In the genomic region with DNA sequence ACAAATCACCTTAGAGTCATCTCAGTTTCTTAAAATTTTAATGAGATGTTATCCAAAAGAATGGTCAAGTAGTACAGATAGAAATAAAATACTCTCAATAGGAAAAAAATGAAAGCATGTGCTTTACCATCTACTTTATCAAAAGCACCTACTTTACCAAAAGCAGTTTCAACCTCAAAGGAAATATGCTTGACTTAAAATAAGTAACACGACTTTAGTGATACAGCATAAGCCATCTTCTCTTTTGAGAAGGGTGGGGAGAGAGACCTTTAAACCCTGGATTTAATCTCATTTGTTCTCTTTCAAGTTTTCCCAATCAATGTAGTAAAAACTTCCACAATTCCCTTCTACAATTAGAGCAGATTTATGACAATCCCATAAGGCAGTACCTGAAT, we compare ENCODE assay signal across 22 cellular contexts. TPM values are rescaled to one million over a fixed set of nuclear protein-coding genes. Genes with fewer than 3 reads are reported as not detected.
A peak's percentile ranks its signal among the peaks of the same experiment; 100 is the strongest.
DNase-seq lines count a peak whose midpoint lies in the region; ATAC-seq, FAIRE-seq and TF ChIP-seq lines count a peak whose summit lies in the region.
"Had no signal": no experiment of that assay in that cellular context is flagged by ENCODE, and none has a peak within 500 bp of the region (broad histone marks: within the 10 kb centered on the region; RNA-seq: fewer than 3 reads in every experiment).

No MANE protein-coding gene starts in this region.

- H3K27me3 Mint-ChIP-seq in T-helper 1 cell treated with Interleukin-12 subunit alpha and Interleukin-12 subunit beta and Interleukin-4 antibody, amounts not matched to agents 30 μg/mL and 1 μg/mL, for 36 hours (ENCODE audit: low read depth), result no peaks in the 10 kb centered on the region
- no peaks in the 10 kb centered on the region for H3K27me3 Mint-ChIP-seq in central memory CD8-positive, alpha-beta T cell
- H3K27me3 Mint-ChIP-seq: CD4-positive, CD25-positive, alpha-beta regulatory T cell; naive thymus-derived CD8-positive, alpha-beta T cell had no signal

- ATAC-seq in HG02678 (IDR thresholded peaks at IDR 0.05; ENCODE audit: unreplicated experiment), result peak; percentile 52
- ATAC-seq in central memory CD8-positive, alpha-beta T cell (replicated peaks; ENCODE audit: extremely low read depth, poor library complexity, severe bottlenecking), result no peak
- ATAC-seq in GM18867 (IDR thresholded peaks at IDR 0.05; ENCODE audit: unreplicated experiment), result no peak
- ATAC-seq: gastroesophageal sphincter; naive thymus-derived CD8-positive, alpha-beta T cell had no signal

- no peak for TF ChIP-seq POLR2A in GM12892 (IDR thresholded peaks at IDR 0.05; ENCODE audit: low read depth, low read length)

- no peaks in the 10 kb centered on the region for H3K27me3 ChIP-seq in brain microvascular endothelial cell (replicated peaks)
- H3K27me3 ChIP-seq: colonic mucosa, gastroesophageal sphincter, upper lobe of right lung had no signal

- H3K36me3 Mint-ChIP-seq in T-helper 1 cell treated with Interleukin-12 subunit alpha and Interleukin-12 subunit beta and Interleukin-4 antibody, amounts not matched to agents 30 μg/mL and 1 μg/mL, for 36 hours (ENCODE audit: low read depth), result peaks cover 47% of the 10 kb centered on the region
- peaks cover 74% of the 10 kb centered on the region for H3K36me3 Mint-ChIP-seq in central memory CD8-positive, alpha-beta T cell (ENCODE audit: insufficient read depth)

- H3K36me3 ChIP-seq in brain microvascular endothelial cell (replicated peaks), result peaks cover 27% of the 10 kb centered on the region
- H3K36me3 ChIP-seq: colonic mucosa had no signal

- no peak overlapping the region for H3K4me3 Mint-ChIP-seq in T-helper 1 cell treated with Interleukin-12 subunit alpha and Interleukin-12 subunit beta and Interleukin-4 antibody, amounts not matched to agents 30 μg/mL and 1 μg/mL, for 36 hours
- H3K4me3 Mint-ChIP-seq in central memory CD8-positive, alpha-beta T cell, result no peak overlapping the region
- H3K4me3 Mint-ChIP-seq: CD4-positive, CD25-positive, alpha-beta regulatory T cell; naive thymus-derived CD8-positive, alpha-beta T cell; T-helper 2 cell treated with Interferon-gamma antibody and Interleukin-4, amounts not matched to agents 5 μg/mL and 100 μg/mL, for 36 hours had no signal

- H3K4me1 Mint-ChIP-seq in T-helper 1 cell treated with Interleukin-12 subunit alpha and Interleukin-12 subunit beta and Interleukin-4 antibody, amounts not matched to agents 30 μg/mL and 1 μg/mL, for 36 hours (ENCODE audit: low read depth), result peaks cover 21% of the 10 kb centered on the region
- H3K4me1 Mint-ChIP-seq in central memory CD8-positive, alpha-beta T cell, result no peaks in the 10 kb centered on the region

- no peaks in the 10 kb centered on the region for H3K9me3 Mint-ChIP-seq in T-helper 1 cell treated with Interleukin-12 subunit alpha and Interleukin-12 subunit beta and Interleukin-4 antibody, amounts not matched to agents 30 μg/mL and 1 μg/mL, for 36 hours
- no peaks in the 10 kb centered on the region for H3K9me3 Mint-ChIP-seq in central memory CD8-positive, alpha-beta T cell
- H3K9me3 Mint-ChIP-seq: CD4-positive, CD25-positive, alpha-beta regulatory T cell; naive thymus-derived CD8-positive, alpha-beta T cell; T-helper 2 cell treated with Interferon-gamma antibody and Interleukin-4, amounts not matched to agents 5 μg/mL and 100 μg/mL, for 36 hours had no signal

- in situ Hi-C loops in brain microvascular endothelial cell (cut with HindIII; ENCODE audit: low pct_ligation_motif_present, low sequenced_read_pairs), result no loop called here

- DNase-seq in T-helper 1 cell (no peak), GM12892 (ENCODE audit: insufficient read length) (no peak), C1 segment of cervical spinal cord (lab: John Stamatoyannopoulos, UW) (no peak), brain microvascular endothelial cell (no peak)
- no peak for DNase-seq in central memory CD8-positive, alpha-beta T cell (ENCODE audit: low spot score in 2 of 2)
- DNase-seq: activated CD4-positive, CD25-positive, alpha-beta regulatory T cell treated with anti-CD3 and anti-CD28 coated beads, Interleukin-2, amount 50 U/mL, for 72 hours; CD4-positive, CD25-positive, alpha-beta regulatory T cell; colonic mucosa; DND-41; HCEC 1CT; naive thymus-derived CD8-positive, alpha-beta T cell; NCI-H1930; upper lobe of right lung had no signal

- TF ChIP-seq CTCF in brain microvascular endothelial cell (IDR thresholded peaks at IDR 0.05; ENCODE audit: low read depth, low read length, missing control alignments), result no peak

- H3K27ac ChIP-seq in brain microvascular endothelial cell, result no peak overlapping the region
- H3K27ac ChIP-seq: 22Rv1, colonic mucosa, upper lobe of right lung had no signal

- H3K4me3 ChIP-seq in brain microvascular endothelial cell (ENCODE audit: low read depth, low read length), result no peak overlapping the region
- H3K4me3 ChIP-seq: colonic mucosa, gastroesophageal sphincter, lung, smooth muscle cell, upper lobe of right lung had no signal

- peak; percentile 38 for FAIRE-seq in GM12892 (lab: Jason Lieb, UNC)
- FAIRE-seq: astrocyte had no signal

- peak overlapping the region; percentile 29 for H3K27ac Mint-ChIP-seq in T-helper 1 cell treated with Interleukin-12 subunit alpha and Interleukin-12 subunit beta and Interleukin-4 antibody, amounts not matched to agents 30 μg/mL and 1 μg/mL, for 36 hours
- peak overlapping the region; percentile 71 for H3K27ac Mint-ChIP-seq in central memory CD8-positive, alpha-beta T cell (ENCODE audit: low read depth)
- H3K27ac Mint-ChIP-seq: T-helper 2 cell treated with Interferon-gamma antibody and Interleukin-4, amounts not matched to agents 5 μg/mL and 100 μg/mL, for 36 hours had no signal

RNA-seq across cellular contexts. Expression of a gene that starts 26.5 kb away (rescaled TPM):
- polyA plus RNA-seq in GM12892 (2012; ENCODE audit: missing spikeins), result 16.1 TPM

RNA-seq across cellular contexts. Expression of a gene that starts 55.8 kb away (rescaled TPM):
- 76.8 TPM for polyA plus RNA-seq in GM12892 (2012; ENCODE audit: missing spikeins)

RNA-seq across cellular contexts. Expression of a gene that starts 55.9 kb away (rescaled TPM):
- polyA plus RNA-seq in GM12892 (2012; ENCODE audit: missing spikeins), result 24.8 TPM
